ENCODE assay signal across 20 cellular contexts in the genomic region with DNA sequence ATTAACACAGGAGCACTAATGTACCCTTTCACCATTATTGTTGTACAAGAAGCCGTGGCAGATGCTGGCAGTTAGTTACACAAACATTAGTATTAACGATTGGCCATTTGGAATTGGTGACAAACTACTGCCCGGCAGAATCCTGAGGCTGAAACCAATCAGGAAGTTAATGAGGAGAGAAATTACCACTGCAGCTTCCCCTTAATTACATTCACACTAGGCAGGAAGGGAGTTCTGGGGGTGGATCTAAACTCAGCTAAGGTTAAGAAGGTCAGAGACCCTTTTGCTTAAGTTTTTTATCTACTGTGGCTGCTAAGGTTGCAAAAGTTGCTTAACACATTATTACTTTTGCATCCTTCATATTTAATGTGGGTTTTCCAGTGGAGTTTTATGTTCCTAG. TPM values are rescaled to one million over a fixed set of nuclear protein-coding genes. Genes with fewer than 3 reads are reported as not detected.
"Had no signal": no experiment of that assay in that cellular context is flagged by ENCODE, and none has a peak within 500 bp of the region (broad histone marks: within the 10 kb centered on the region; RNA-seq: fewer than 3 reads in every experiment).

No MANE protein-coding gene starts in this region.

- DNase-seq: activated CD4-positive, alpha-beta T cell treated with anti-CD3 and anti-CD28 coated beads, Interleukin-2, amount 50 U/mL, for 48 hours; activated CD8-positive, alpha-beta memory T cell treated with anti-CD3 and anti-CD28 coated beads, Interleukin-2, amount 10 ng/mL, durations not matched to agents 7 days and 5 days; activated effector memory CD4-positive, alpha-beta T cell treated with Interleukin-2 at 50 U/mL for 16 hours; activated T-cell treated with anti-CD3 and anti-CD28 coated beads, Interleukin-2, amount 50 U/mL, for 4 hours; erythroblast; islet precursor cell; naive B cell; stimulated activated CD4-positive, alpha-beta T cell treated with anti-CD3 and anti-CD28 coated beads, Interleukin-12 subunit alpha, Interleukin-12 subunit beta, amount 100 ng/mL, for 4 hours; stimulated activated CD4-positive, alpha-beta T cell treated with anti-CD3 and anti-CD28 coated beads, Interleukin-2, amount 100 ng/mL, for 24 hours; stomach; T1000; testis had no signal

- H3K4me3 ChIP-seq: stomach, testis had no signal

- H3K27me3 ChIP-seq: testis had no signal

- H3K9me3 ChIP-seq: testis had no signal

- H3K36me3 ChIP-seq: neutrophil, stomach had no signal

- H3K4me1 ChIP-seq: testis had no signal

- H3K27ac ChIP-seq: neutrophil, stomach, testis, VCaP had no signal

- H3K9me3 Mint-ChIP-seq: activated naive CD4-positive, alpha-beta T cell treated with anti-CD3 and anti-CD28 coated beads, Interleukin-2, amount 50 U/mL, for 72 hours; activated T-cell treated with anti-CD3 and anti-CD28 coated beads, Interleukin-2, amount 50 U/mL, for 4 hours had no signal

- ATAC-seq: activated CD8-positive, alpha-beta memory T cell treated with anti-CD3 and anti-CD28 coated beads, Interleukin-2, amount 10 ng/mL, durations not matched to agents 7 days and 5 days; activated naive CD4-positive, alpha-beta T cell treated with anti-CD3 and anti-CD28 coated beads, Interleukin-2, amount 50 U/mL, for 72 hours; activated T-cell treated with anti-CD3 and anti-CD28 coated beads, Interleukin-2, amount 50 U/mL, for 4 hours; left lobe of liver had no signal

- H3K4me3 Mint-ChIP-seq: activated CD8-positive, alpha-beta memory T cell treated with anti-CD3 and anti-CD28 coated beads, Interleukin-2, amount 10 ng/mL, durations not matched to agents 7 days and 5 days; activated T-cell treated with anti-CD3 and anti-CD28 coated beads, Interleukin-2, amount 50 U/mL, for 4 hours had no signal

- H3K27ac Mint-ChIP-seq: activated CD8-positive, alpha-beta memory T cell treated with anti-CD3 and anti-CD28 coated beads, Interleukin-2, amount 10 ng/mL, durations not matched to agents 7 days and 5 days; activated naive CD4-positive, alpha-beta T cell treated with anti-CD3 and anti-CD28 coated beads, Interleukin-2, amount 50 U/mL, for 72 hours had no signal

RNA-seq across cellular contexts. Expression of a gene that starts 9.5 kb away (rescaled TPM):
- total RNA-seq: activated CD8-positive, alpha-beta memory T cell treated with anti-CD3 and anti-CD28 coated beads, Interleukin-2, amount 10 ng/mL, durations not matched to agents 7 days and 5 days; activated naive CD4-positive, alpha-beta T cell treated with anti-CD3 and anti-CD28 coated beads, Interleukin-2, amount 50 U/mL, for 72 hours; activated T-cell treated with anti-CD3 and anti-CD28 coated beads, Interleukin-2, amount 50 U/mL, for 4 hours; left lobe of liver; lung microvascular endothelial cell; mononuclear cell; renal cortical epithelial cell; stomach; ureter had no signal
